Comparison of ENCODE assay signal across 19 cellular contexts in the genomic region with DNA sequence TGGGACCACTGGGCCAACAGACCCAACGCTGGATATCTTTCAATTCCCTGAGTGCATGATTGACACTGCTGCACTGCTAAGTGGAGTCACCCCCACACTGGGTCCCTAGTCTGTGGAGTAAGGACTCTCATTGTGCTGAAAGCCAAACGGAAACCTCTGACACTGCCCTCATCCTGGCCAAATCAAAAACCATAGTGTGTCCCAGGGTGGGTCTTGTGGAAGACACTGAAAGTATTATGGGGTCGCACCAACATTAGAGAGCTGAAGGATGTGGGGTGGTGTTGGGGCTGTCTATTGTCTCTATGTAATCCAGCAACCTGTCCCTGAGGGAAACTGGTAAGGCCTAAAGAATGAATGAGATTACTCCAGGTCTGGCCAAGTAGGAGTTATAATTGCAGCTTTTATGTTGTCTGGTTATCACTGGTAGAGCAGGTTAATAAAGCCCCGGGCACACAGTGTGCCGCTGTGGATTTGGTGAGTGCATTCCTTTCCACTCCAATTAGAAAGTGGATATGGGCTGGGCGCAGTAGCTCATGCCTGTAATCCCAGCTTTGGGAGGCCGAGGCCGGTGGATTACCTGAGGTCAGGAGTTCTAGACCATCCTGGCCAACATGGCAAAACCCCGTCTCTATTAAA.
"Had no signal": no experiment of that assay in that cellular context is flagged by ENCODE, and none has a peak within 500 bp of the region (broad histone marks: within the 10 kb centered on the region; RNA-seq: fewer than 3 reads in every experiment).

No MANE protein-coding gene starts in this region.

- H3K36me3 Mint-ChIP-seq: naive thymus-derived CD8-positive, alpha-beta T cell had no signal

- H3K36me3 ChIP-seq: esophagus muscularis mucosa, gastrocnemius medialis, heart right ventricle, neutrophil, right atrium auricular region, sigmoid colon, tibial nerve, upper lobe of right lung, vagina had no signal

- DNase-seq: dermis blood vessel endothelial cell; effector CD4-positive, alpha-beta T cell; gastrocnemius medialis; heart right ventricle; hypothalamus; kidney glomerular epithelial cell; mesendoderm; naive thymus-derived CD8-positive, alpha-beta T cell; sigmoid colon; stimulated activated CD4-positive, alpha-beta T cell treated with anti-CD3 and anti-CD28 coated beads, Interleukin-12 subunit alpha, Interleukin-12 subunit beta, amount 100 ng/mL, for 4 hours; testis; upper lobe of right lung had no signal

- H3K4me3 ChIP-seq: esophagus muscularis mucosa, gastrocnemius medialis, heart right ventricle, right atrium auricular region, sigmoid colon, skin epidermis, testis, tibial nerve, upper lobe of right lung, vagina had no signal

- H3K9me3 ChIP-seq: esophagus muscularis mucosa, gastrocnemius medialis, heart right ventricle, neutrophil, right atrium auricular region, sigmoid colon, testis, tibial nerve, upper lobe of right lung, vagina had no signal

- H3K4me3 Mint-ChIP-seq: naive thymus-derived CD8-positive, alpha-beta T cell; stimulated activated naive CD8-positive, alpha-beta T cell treated with anti-CD3 and anti-CD28 coated beads, Interleukin-15, Interleukin-2, amounts not matched to agents 100 ng/mL and 50 ng/mL, for 24 hours had no signal

- ATAC-seq: gastrocnemius medialis; heart right ventricle; naive thymus-derived CD8-positive, alpha-beta T cell; upper lobe of right lung had no signal

- H3K27ac Mint-ChIP-seq: stimulated activated naive CD8-positive, alpha-beta T cell treated with anti-CD3 and anti-CD28 coated beads, Interleukin-15, Interleukin-2, amounts not matched to agents 100 ng/mL and 50 ng/mL, for 24 hours had no signal

- H3K27ac ChIP-seq: esophagus muscularis mucosa, gastrocnemius medialis, heart right ventricle, neutrophil, right atrium auricular region, sigmoid colon, skin epidermis, testis, tibial nerve, upper lobe of right lung, vagina had no signal

- H3K9me3 Mint-ChIP-seq: naive thymus-derived CD8-positive, alpha-beta T cell; stimulated activated naive CD8-positive, alpha-beta T cell treated with anti-CD3 and anti-CD28 coated beads, Interleukin-15, Interleukin-2, amounts not matched to agents 100 ng/mL and 50 ng/mL, for 24 hours had no signal
